ENCODE assay signal across 24 cellular contexts in genomic region chr1:59261537-59261936, GRCh38. TPM values are rescaled to one million over a fixed set of nuclear protein-coding genes. Genes with fewer than 3 reads are reported as not detected.
DNase-seq lines count a peak whose midpoint lies in the region; ATAC-seq, FAIRE-seq and TF ChIP-seq lines count a peak whose summit lies in the region.
"Had no signal": no experiment of that assay in that cellular context is flagged by ENCODE, and none has a peak within 500 bp of the region (broad histone marks: within the 10 kb centered on the region; RNA-seq: fewer than 3 reads in every experiment).

No MANE protein-coding gene starts in this region.

- DNase-seq in Right ventricle myocardium inferior (ENCODE audit: missing footprints) (no peak), cardiac septum (ENCODE audit: low spot score) (no peak), heart left ventricle (peak in 3 of 5 donors; percentile 37 to 44 (median 44)), sciatic nerve (ENCODE audit: low spot score) (no peak), urothelium cell line (ENCODE audit: low spot score) (no peak), Peyer's patch (no peak)
- DNase-seq: activated CD4-positive, alpha-beta memory T cell treated with anti-CD3 and anti-CD28 coated beads, Interleukin-2, amount 10 ng/mL, durations not matched to agents 7 days and 5 days; activated CD4-positive, CD25-positive, alpha-beta regulatory T cell; activated naive CD4-positive, alpha-beta T cell treated with anti-CD3 and anti-CD28 coated beads for 36 hours; activated T-cell treated with anti-CD3 and anti-CD28 coated beads, Interleukin-2, amount 50 U/mL, for 1 hour; Caco-2; effector memory CD4-positive, alpha-beta T cell; H7; mammary epithelial cell; NCI-H1105 treated with DMSO at 0.1 percent for 48 hours; NCI-H510A; right lobe of liver; RPMI8226 had no signal

- no peaks in the 10 kb centered on the region for H3K36me3 Mint-ChIP-seq in activated T-helper 17 cell treated with anti-CD3 and anti-CD28 coated beads, Interleukin-2, amount 50 U/mL, for 72 hours (ENCODE audit: low read depth)

- no peak for TF ChIP-seq CTCF in heart left ventricle (IDR thresholded peaks at IDR 0.05)
- no peak for TF ChIP-seq CTCF in Peyer's patch (IDR thresholded peaks at IDR 0.05)

- H3K4me3 ChIP-seq in heart left ventricle (no peak overlapping the region), Peyer's patch (no peak overlapping the region)
- H3K4me3 ChIP-seq: BLaER1, esophagus muscularis mucosa, right lobe of liver had no signal

- H3K27ac ChIP-seq in heart left ventricle: peak overlapping the region in 11 of 12 donors; percentile 5 to 60 (median 24)
- no peak overlapping the region for H3K27ac ChIP-seq in Peyer's patch
- H3K27ac ChIP-seq: 22Rv1, BLaER1, right lobe of liver had no signal

- H3K27me3 ChIP-seq in heart left ventricle (no peaks in the 10 kb centered on the region), Peyer's patch (no peaks in the 10 kb centered on the region)
- H3K27me3 ChIP-seq: BLaER1, esophagus muscularis mucosa, right lobe of liver had no signal

- H3K9me3 ChIP-seq in heart left ventricle (no peaks in the 10 kb centered on the region), Peyer's patch (no peaks in the 10 kb centered on the region)
- H3K9me3 ChIP-seq: BLaER1, Caco-2, esophagus muscularis mucosa, right lobe of liver had no signal

- H3K27me3 Mint-ChIP-seq in activated T-helper 17 cell treated with anti-CD3 and anti-CD28 coated beads, Interleukin-2, amount 50 U/mL, for 72 hours: peaks cover 3% of the 10 kb centered on the region

- ATAC-seq in Right ventricle myocardium inferior (peak; percentile 88), heart left ventricle (peak; percentile 53 to 85 (median 75)), sciatic nerve (peak; percentile 93), HG03378 (IDR thresholded peaks at IDR 0.05; ENCODE audit: unreplicated experiment) (no peak)
- ATAC-seq in activated T-helper 17 cell treated with anti-CD3 and anti-CD28 coated beads, Interleukin-2, amount 50 U/mL, for 72 hours (replicated peaks): no peak
- ATAC-seq: HepG2, right lobe of liver had no signal

- H3K4me1 ChIP-seq in heart left ventricle: peaks cover 0 to 32% (median 14%) of the 10 kb centered on the region in 12 donors
- H3K4me1 ChIP-seq in Peyer's patch: no peaks in the 10 kb centered on the region
- H3K4me1 ChIP-seq: Caco-2, right lobe of liver had no signal

- H3K4me1 Mint-ChIP-seq in activated T-helper 17 cell treated with anti-CD3 and anti-CD28 coated beads, Interleukin-2, amount 50 U/mL, for 72 hours: no peaks in the 10 kb centered on the region
- H3K4me1 Mint-ChIP-seq: activated CD4-positive, alpha-beta memory T cell treated with anti-CD3 and anti-CD28 coated beads, Interleukin-2, amount 10 ng/mL, durations not matched to agents 7 days and 5 days had no signal

- no peak overlapping the region for H3K27ac Mint-ChIP-seq in activated T-helper 17 cell treated with anti-CD3 and anti-CD28 coated beads, Interleukin-2, amount 50 U/mL, for 72 hours
- H3K27ac Mint-ChIP-seq: activated CD4-positive, alpha-beta memory T cell treated with anti-CD3 and anti-CD28 coated beads, Interleukin-2, amount 10 ng/mL, durations not matched to agents 7 days and 5 days; activated naive CD4-positive, alpha-beta T cell treated with anti-CD3 and anti-CD28 coated beads for 36 hours had no signal

- WGBS in heart left ventricle, 4 donors: 41 to 61% (median 46%) methylated on average over 1 of the region's 1 CpG

- H3K36me3 ChIP-seq in heart left ventricle: no peaks in the 10 kb centered on the region
- H3K36me3 ChIP-seq in Peyer's patch: no peaks in the 10 kb centered on the region
- H3K36me3 ChIP-seq: BLaER1, esophagus muscularis mucosa, right lobe of liver had no signal

- TF ChIP-seq POLR2A in heart left ventricle (IDR thresholded peaks at IDR 0.05): no peak
- no peak for TF ChIP-seq POLR2A in Peyer's patch (IDR thresholded peaks at IDR 0.05)

- FAIRE-seq in urothelium cell line (lab: Jason Lieb, UNC): no peak
- FAIRE-seq: HepG2 had no signal

- H3K9me3 Mint-ChIP-seq in activated T-helper 17 cell treated with anti-CD3 and anti-CD28 coated beads, Interleukin-2, amount 50 U/mL, for 72 hours: no peaks in the 10 kb centered on the region
- H3K9me3 Mint-ChIP-seq: activated CD4-positive, alpha-beta memory T cell treated with anti-CD3 and anti-CD28 coated beads, Interleukin-2, amount 10 ng/mL, durations not matched to agents 7 days and 5 days; activated naive CD4-positive, alpha-beta T cell treated with anti-CD3 and anti-CD28 coated beads for 36 hours had no signal

- intact Hi-C loops in Right ventricle myocardium inferior (cut with DNase I): loop anchor here (10.0 kb wide), 1 partner anchor 107 kb away; no protein-coding TSS in a partner anchor
- intact Hi-C loops in cardiac septum (cut with DNase I): no loop called here
- intact Hi-C loops in heart left ventricle (cut with DNase I): no loop called here
- intact Hi-C loops in sciatic nerve (cut with DNase I): no loop called here

- H3K4me3 Mint-ChIP-seq in activated T-helper 17 cell treated with anti-CD3 and anti-CD28 coated beads, Interleukin-2, amount 50 U/mL, for 72 hours: no peak overlapping the region
- H3K4me3 Mint-ChIP-seq: activated CD4-positive, alpha-beta memory T cell treated with anti-CD3 and anti-CD28 coated beads, Interleukin-2, amount 10 ng/mL, durations not matched to agents 7 days and 5 days; activated naive CD4-positive, alpha-beta T cell treated with anti-CD3 and anti-CD28 coated beads for 36 hours had no signal

RNA-seq across cellular contexts. Expression of gene FGGY, which starts 35.4 kb away (rescaled TPM):
- total RNA-seq in Right ventricle myocardium inferior (28.5 TPM), cardiac septum (20.5 TPM), heart left ventricle (10 to 100 TPM; 20.8 to 42.9 (median 33.9) TPM), sciatic nerve (41.1 TPM), Peyer's patch (100 to 1,000 TPM in 1 of 4 donors, 10 to 100 TPM in 3; 18.9 to 102 (median 33.6) TPM)
- polyA plus RNA-seq in heart left ventricle: 1 to 10 TPM; 7.2 to 9.5 TPM
- total RNA-seq in activated T-helper 17 cell treated with anti-CD3 and anti-CD28 coated beads, Interleukin-2, amount 50 U/mL, for 72 hours: 10 to 100 TPM in 1 of 2 donors, 1 to 10 TPM in 1; 8.1 to 16.4 TPM

Comparison
In these comparisons a context has a peak if more than half of its experiments do, and no peak if none do; other contexts are left out.
1. DNase-seq: peak in heart left ventricle (3 of 5); none in Right ventricle myocardium inferior (single experiment), cardiac septum (single experiment), sciatic nerve (single experiment), urothelium cell line (single experiment) and Peyer's patch (0 of 3).
2. ATAC-seq: peak in Right ventricle myocardium inferior (single experiment), heart left ventricle (4 of 4) and sciatic nerve (single experiment); none in activated T-helper 17 cell treated with anti-CD3 and anti-CD28 coated beads, Interleukin-2, amount 50 U/mL, for 72 hours (single experiment) and HG03378 (single experiment).
3. H3K27ac ChIP-seq: peak in heart left ventricle (11 of 12); none in Peyer's patch (0 of 4).